Comparison of ENCODE assay signal across 8 cellular contexts in genomic region chr17:2057714-2058520, GRCh38. TPM values are rescaled to one million over a fixed set of nuclear protein-coding genes. Genes with fewer than 3 reads are reported as not detected.
A peak's percentile ranks its signal among the peaks of the same experiment; 100 is the strongest.
DNase-seq lines count a peak whose midpoint lies in the region; ATAC-seq and TF ChIP-seq lines count a peak whose summit lies in the region.

No MANE protein-coding gene starts in this region.

- TF ChIP-seq EP300 in gastroesophageal sphincter (IDR thresholded peaks at IDR 0.05), result no peak

- no peak overlapping the region for H3K27ac Mint-ChIP-seq in activated B cell treated with CpG ODN at 0.5 μM for 24 hours

- POLR2A ChIA-PET in activated B cell treated with CpG ODN at 0.5 μM for 24 hours (lab: Charles Lee), result interaction anchor here (0.8 to 24.5 kb wide), 11 partner anchors 11 to 188 kb away, joined by 3 to 449 read pairs (median 6); no protein-coding TSS in a partner anchor

- no peak overlapping the region for H3K4me3 Mint-ChIP-seq in activated B cell treated with CpG ODN at 0.5 μM for 24 hours

- DNase-seq in GM12864 (ENCODE audit: low read depth) (no peak), activated B cell treated with CpG ODN at 0.5 μM for 24 hours (peak; percentile 33), NK-92 (lab: John Stamatoyannopoulos, UW; ENCODE audit: unreplicated experiment) (no peak), NOMO-1 (lab: John Stamatoyannopoulos, UW; ENCODE audit: unreplicated experiment in 2 of 2) (no peak), NCI-H187 treated with DMSO at 0.1 percent for 48 hours (lab: John Stamatoyannopoulos, UW) (no peak)

- H3K9me3 Mint-ChIP-seq in activated B cell treated with CpG ODN at 0.5 μM for 24 hours, result no peaks in the 10 kb centered on the region

- CTCF ChIA-PET in activated B cell treated with CpG ODN at 0.5 μM for 24 hours (lab: Charles Lee), result interaction anchor here (0.6 to 8.6 kb wide), 21 partner anchors 9 to 224 kb away, joined by 3 to 228 read pairs (median 5); no protein-coding TSS in a partner anchor

- H3K36me3 ChIP-seq in gastroesophageal sphincter (peaks cover 0 to 51% of the 10 kb centered on the region in 2 donors), skeletal muscle tissue (ENCODE audit: control insufficient read depth in 3 of 3, insufficient read depth in 3 of 3, low read length in 3 of 3) (peaks cover 0 to 24% (median 16%) of the 10 kb centered on the region in 3 donors)

- TF ChIP-seq POLR2A in gastroesophageal sphincter (IDR thresholded peaks at IDR 0.05), result peak in 1 of 2 donors; percentile 10

- H3K27ac ChIP-seq in gastroesophageal sphincter, result peak overlapping the region; percentile 5 to 95 (median 89)
- peak overlapping the region; percentile 76 for H3K27ac ChIP-seq in skeletal muscle tissue (ENCODE audit: low read depth, low read length)

- H3K4me3 ChIP-seq in GM12864 (ENCODE audit: low read depth, low read length) (peak overlapping the region; percentile 75), gastroesophageal sphincter (peak overlapping the region in 1 of 2 donors; percentile 77), skeletal muscle tissue (ENCODE audit: low read length in 3 of 3) (peak overlapping the region; percentile 32 to 73 (median 59))

- intact Hi-C loops in activated B cell treated with CpG ODN at 0.5 μM for 24 hours (cut with micrococcal nuclease), result loop anchor here (2.0 to 5.0 kb wide), 2 partner anchors 44 to 279 kb away; partner anchors contain the start of genes SGSM2 and TSR1

- peaks cover 54% of the 10 kb centered on the region for H3K27me3 ChIP-seq in gastroesophageal sphincter
- peaks cover 0 to 14% (median 2%) of the 10 kb centered on the region in 3 donors for H3K27me3 ChIP-seq in skeletal muscle tissue (ENCODE audit: control insufficient read depth in 3 of 3, insufficient read depth in 3 of 3, low read length in 3 of 3)

- WGBS in gastroesophageal sphincter (ENCODE audit: low coverage in 1 of 2), 2 donors, result 25% methylated on average over 4 of the region's 98 CpGs; no CpG with 5 or more reads in 1 of the 2 donors

- peaks cover 5% of the 10 kb centered on the region for H3K27me3 Mint-ChIP-seq in activated B cell treated with CpG ODN at 0.5 μM for 24 hours

- H3K36me3 Mint-ChIP-seq in activated B cell treated with CpG ODN at 0.5 μM for 24 hours (ENCODE audit: low read depth), result peaks cover 16% of the 10 kb centered on the region

- H3K4me1 ChIP-seq in gastroesophageal sphincter (peaks cover 0 to 99% (median 24%) of the 10 kb centered on the region in 3 donors), skeletal muscle tissue (ENCODE audit: control insufficient read depth in 3 of 3, insufficient read depth in 3 of 3, low read length in 3 of 3) (peaks cover 38 to 46% (median 42%) of the 10 kb centered on the region in 3 donors)

- peaks cover 37% of the 10 kb centered on the region for H3K4me1 Mint-ChIP-seq in activated B cell treated with CpG ODN at 0.5 μM for 24 hours

- H3K9me3 ChIP-seq in gastroesophageal sphincter, result no peaks in the 10 kb centered on the region
- H3K9me3 ChIP-seq in skeletal muscle tissue (ENCODE audit: control insufficient read depth in 3 of 3, low read length in 3 of 3), result no peaks in the 10 kb centered on the region

- ATAC-seq in activated B cell treated with CpG ODN at 0.5 μM for 24 hours (ENCODE audit: low read depth) (no peak), gastroesophageal sphincter (no peak), HG02938 (IDR thresholded peaks at IDR 0.05; ENCODE audit: unreplicated experiment) (no peak)

- TF ChIP-seq CTCF in GM12864 (IDR thresholded peaks at IDR 0.05; ENCODE audit: low read depth, low read length, missing control alignments) (no peak), activated B cell treated with CpG ODN at 0.5 μM for 24 hours (IDR thresholded peaks at IDR 0.05) (no peak), gastroesophageal sphincter (IDR thresholded peaks at IDR 0.05) (no peak)

- peak overlapping the region in 2 of 3 donors; percentile 43 to 79 for H3K9ac ChIP-seq in skeletal muscle tissue (ENCODE audit: low read depth in 1 of 3, low read length in 3 of 3)

RNA-seq across cellular contexts. Expression of gene HIC1, which starts 3.0 kb away (rescaled TPM):
- 8.3 and 9.3 TPM in 2 replicates for total RNA-seq in activated B cell treated with CpG ODN at 0.5 μM for 24 hours
- 10 to 100 TPM; 32.8 to 56.2 (median 41.6) TPM for total RNA-seq in gastroesophageal sphincter
- total RNA-seq in skeletal muscle tissue, result 23.5 TPM

RNA-seq across cellular contexts. Expression of gene OVCA2, which starts 16.1 kb away (rescaled TPM):
- total RNA-seq in activated B cell treated with CpG ODN at 0.5 μM for 24 hours (29.4 and 31.2 TPM in 2 replicates), gastroesophageal sphincter (10 to 100 TPM; 19.6 to 40.3 (median 36.5) TPM), skeletal muscle tissue (24.0 TPM)

RNA-seq across cellular contexts. Expression of gene DPH1, which starts 28.0 kb away (rescaled TPM):
- 49.3 and 63.4 TPM in 2 replicates for total RNA-seq in activated B cell treated with CpG ODN at 0.5 μM for 24 hours
- total RNA-seq in gastroesophageal sphincter, result 10 to 100 TPM; 29.9 to 35.6 (median 34.0) TPM
- 14.1 TPM for total RNA-seq in skeletal muscle tissue

RNA-seq across cellular contexts. Expression of gene RTN4RL1, which starts 32.8 kb away (rescaled TPM):
- not detected in 2 replicates for total RNA-seq in activated B cell treated with CpG ODN at 0.5 μM for 24 hours
- total RNA-seq in gastroesophageal sphincter, result under 1 TPM in 3 of 4 donors, not detected in 1; 0.58 to 0.81 (median 0.72) TPM
- total RNA-seq in skeletal muscle tissue, result 1.0 TPM
